9 cellular contexts compared by ENCODE assay signal in genomic region chr14:72615511-72616121, GRCh38.
A peak's percentile ranks its signal among the peaks of the same experiment; 100 is the strongest.
DNase-seq lines count a peak whose midpoint lies in the region; ATAC-seq and TF ChIP-seq lines count a peak whose summit lies in the region.
"Had no signal": no experiment of that assay in that cellular context is flagged by ENCODE, and none has a peak within 500 bp of the region (broad histone marks: within the 10 kb centered on the region; RNA-seq: fewer than 3 reads in every experiment).

No MANE protein-coding gene starts in this region.

- ATAC-seq in gastroesophageal sphincter: no peak
- no peak for ATAC-seq in HG03565 (IDR thresholded peaks at IDR 0.05; ENCODE audit: unreplicated experiment)
- no peak for ATAC-seq in GM18907 (IDR thresholded peaks at IDR 0.05; ENCODE audit: unreplicated experiment)

- H3K9me3 ChIP-seq in HEK293 (ENCODE audit: control insufficient read depth, insufficient read depth, low read depth, low read length) (no peaks in the 10 kb centered on the region), gastroesophageal sphincter (no peaks in the 10 kb centered on the region)

- TF ChIP-seq CTCF in HEK293 (tag by site-specific recombination; IDR thresholded peaks at IDR 0.05) (no peak), gastroesophageal sphincter (IDR thresholded peaks at IDR 0.05) (no peak)

- DNase-seq in amniotic stem cell (lab: John Stamatoyannopoulos, UW): peak; percentile 34
- peak; percentile 41 for DNase-seq in skeletal muscle cell (ENCODE audit: low read depth)
- no peak for DNase-seq in NCI-H1048 (lab: John Stamatoyannopoulos, UW)
- DNase-seq: GDM1, midbrain had no signal

- TF ChIP-seq EP300 in gastroesophageal sphincter (IDR thresholded peaks at IDR 0.05): no peak

- H3K4me3 ChIP-seq in HEK293 (ENCODE audit: low read depth, low read length): no peak overlapping the region
- H3K4me3 ChIP-seq in gastroesophageal sphincter: no peak overlapping the region
- H3K4me3 ChIP-seq in skeletal muscle cell (ENCODE audit: low read depth, low read length): no peak overlapping the region

- H3K4me1 ChIP-seq in HEK293 (ENCODE audit: control insufficient read depth, insufficient read depth, low read length) (no peaks in the 10 kb centered on the region), gastroesophageal sphincter (peaks cover 0 to 53% (median 5%) of the 10 kb centered on the region in 3 donors)

- POLR2A ChIA-PET in HEK293 (lab: Yijun Ruan, JAX): no interaction called here

- H3K27ac ChIP-seq in HEK293 (ENCODE audit: extremely low read depth, low read depth, low read length): no peak overlapping the region
- H3K27ac ChIP-seq in gastroesophageal sphincter: peak overlapping the region in 3 of 4 donors; percentile 1 to 36 (median 6)

- TF ChIP-seq POLR2A in gastroesophageal sphincter (IDR thresholded peaks at IDR 0.05): no peak

- CTCF ChIA-PET in HEK293 (lab: Yijun Ruan, JAX): no interaction called here

- H3K27me3 ChIP-seq in gastroesophageal sphincter: no peaks in the 10 kb centered on the region

- 33 to 40% methylated on average over 2 to 4 of the region's 7 CpGs for WGBS in gastroesophageal sphincter (ENCODE audit: low coverage in 1 of 2), 2 donors

- H3K36me3 ChIP-seq in HEK293 (ENCODE audit: control insufficient read depth in 2 of 2, insufficient read depth in 1 of 2, low read length in 2 of 2): no peaks in the 10 kb centered on the region
- no peaks in the 10 kb centered on the region for H3K36me3 ChIP-seq in gastroesophageal sphincter

TF ChIP-seq in HEK293, 187 proteins besides CTCF, POLR2A, EP300 and RAD21:
- TF ChIP-seq ZBTB6 (tag by site-specific recombination; IDR thresholded peaks at IDR 0.05) (no peak), EGR2 (tag by site-specific recombination; IDR thresholded peaks at IDR 0.05; ENCODE audit: low read depth) (peak; percentile 21; the same call in 1 of the 2 replicates), PATZ1 (tag by site-specific recombination; IDR thresholded peaks at IDR 0.05) (no peak), ZFHX2 (tag by site-specific recombination; conservative IDR thresholded peaks at IDR 0.05) (peak; percentile 59)
